15 cellular contexts compared by ENCODE assay signal in the genomic region with DNA sequence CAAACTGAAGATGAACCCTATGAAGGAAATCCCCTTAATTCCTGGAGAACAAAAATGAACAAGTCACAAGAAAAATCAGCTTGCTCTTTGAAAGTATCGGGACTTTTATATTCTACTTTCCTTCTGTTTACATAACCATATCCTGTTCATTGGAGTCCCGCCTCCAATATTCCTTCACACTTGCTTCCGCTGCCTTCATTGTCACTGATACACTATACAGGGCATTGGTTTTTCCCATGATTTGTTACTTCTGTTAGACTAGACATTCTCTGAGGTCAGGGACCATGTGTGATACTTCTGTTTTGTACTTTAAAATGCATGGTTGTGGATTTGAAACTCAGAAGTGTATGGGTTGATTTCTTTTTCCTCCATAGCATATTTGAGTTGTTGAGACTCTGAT. TPM values are rescaled to one million over a fixed set of nuclear protein-coding genes. Genes with fewer than 3 reads are reported as not detected.
DNase-seq lines count a peak whose midpoint lies in the region; ATAC-seq, FAIRE-seq and TF ChIP-seq lines count a peak whose summit lies in the region.
"Had no signal": no experiment of that assay in that cellular context is flagged by ENCODE, and none has a peak within 500 bp of the region (broad histone marks: within the 10 kb centered on the region; RNA-seq: fewer than 3 reads in every experiment).

No MANE protein-coding gene starts in this region.

- H3K4me3 ChIP-seq in endothelial cell of umbilical vein (replicated peaks in 1 of 3; ENCODE audit: insufficient read depth in 1 of 3, low read depth in 1 of 3, low read length in 3 of 3): no peak overlapping the region
- H3K4me3 ChIP-seq: BLaER1 treated with 17β-estradiol and CSF1 and Interleukin-3, amounts not matched to agents 10 nM and 100 nM had no signal

- TF ChIP-seq CTCF in activated CD8-positive, alpha-beta T cell treated with anti-CD3 and anti-CD28 coated beads for 36 hours (IDR thresholded peaks at IDR 0.05): no peak
- TF ChIP-seq CTCF in endothelial cell of umbilical vein (IDR thresholded peaks at IDR 0.05; ENCODE audit: extremely low read depth in 1 of 2, insufficient read depth in 1 of 2, low read depth in 1 of 2, low read length in 2 of 2): no peak

- dilution Hi-C loops in endothelial cell of umbilical vein (cut with MboI; ENCODE audit: extremely low pct_ligation_motif_present, low sequenced_read_pairs): no loop called here

- peak overlapping the region; percentile 11 for H3K27ac ChIP-seq in endothelial cell of umbilical vein (ENCODE audit: insufficient read depth, low read depth, low read length)
- H3K27ac ChIP-seq: BLaER1 treated with 17β-estradiol and CSF1 and Interleukin-3, amounts not matched to agents 10 nM and 100 nM had no signal

- H2AFZ ChIP-seq in endothelial cell of umbilical vein (ENCODE audit: low read depth, low read length): no peak overlapping the region

- H3K36me3 ChIP-seq in endothelial cell of umbilical vein (ENCODE audit: control insufficient read depth in 2 of 2, extremely low read depth in 1 of 2, insufficient read depth in 2 of 2, low read length in 2 of 2): no peaks in the 10 kb centered on the region

- no peak for ATAC-seq in activated CD8-positive, alpha-beta T cell treated with anti-CD3 and anti-CD28 coated beads for 36 hours
- ATAC-seq in activated CD8-positive, alpha-beta T cell treated with anti-CD3 and anti-CD28 coated beads, Interleukin-2, amount 10 ng/mL, durations not matched to agents 7 days and 5 days: no peak
- no peak for ATAC-seq in activated naive CD8-positive, alpha-beta T cell treated with anti-CD3 and anti-CD28 coated beads, Interleukin-2, amount 50 U/mL, for 24 hours
- no peak for ATAC-seq in GM18520 (IDR thresholded peaks at IDR 0.05; ENCODE audit: unreplicated experiment)

- H3K4me1 Mint-ChIP-seq in activated CD8-positive, alpha-beta T cell treated with anti-CD3 and anti-CD28 coated beads for 36 hours (ENCODE audit: low read depth): peaks cover 52% of the 10 kb centered on the region
- H3K4me1 Mint-ChIP-seq in activated CD8-positive, alpha-beta T cell treated with anti-CD3 and anti-CD28 coated beads, Interleukin-2, amount 10 ng/mL, durations not matched to agents 7 days and 5 days (ENCODE audit: low read depth): peaks cover 34% of the 10 kb centered on the region
- H3K4me1 Mint-ChIP-seq in activated naive CD8-positive, alpha-beta T cell (ENCODE audit: low read depth): peaks cover 67% of the 10 kb centered on the region
- peaks cover 52% of the 10 kb centered on the region for H3K4me1 Mint-ChIP-seq in activated naive CD8-positive, alpha-beta T cell treated with anti-CD3 and anti-CD28 coated beads, Interleukin-2, amount 50 U/mL, for 24 hours

- peaks cover 15% of the 10 kb centered on the region for H3K4me1 ChIP-seq in endothelial cell of umbilical vein (ENCODE audit: control insufficient read depth, extremely low read depth, insufficient read depth, low read length)

- no peaks in the 10 kb centered on the region for H3K79me2 ChIP-seq in endothelial cell of umbilical vein (ENCODE audit: control insufficient read depth, insufficient read depth, low read length)

- POLR2A ChIA-PET in activated CD8-positive, alpha-beta T cell treated with anti-CD3 and anti-CD28 coated beads for 36 hours (lab: Charles Lee): interaction anchor here (0.6 kb wide), 1 partner anchor 170 kb away, joined by 3 read pairs; no protein-coding TSS in a partner anchor
- POLR2A ChIA-PET in activated CD8-positive, alpha-beta T cell treated with anti-CD3 and anti-CD28 coated beads, Interleukin-2, amount 10 ng/mL, durations not matched to agents 7 days and 5 days (lab: Charles Lee): no interaction called here
- POLR2A ChIA-PET in endothelial cell of umbilical vein (lab: Charles Lee): no interaction called here

- H4K20me1 ChIP-seq in endothelial cell of umbilical vein (replicated peaks; ENCODE audit: control insufficient read depth, extremely low read depth, insufficient read depth, low read length): no peaks in the 10 kb centered on the region

- H3K4me2 ChIP-seq in endothelial cell of umbilical vein (ENCODE audit: insufficient read depth, low read length): no peak overlapping the region
- H3K4me2 ChIP-seq: BLaER1 treated with 17β-estradiol and CSF1 and Interleukin-3, amounts not matched to agents 10 nM and 100 nM had no signal

- peaks cover 41% of the 10 kb centered on the region for H3K36me3 Mint-ChIP-seq in activated CD8-positive, alpha-beta T cell treated with anti-CD3 and anti-CD28 coated beads for 36 hours (ENCODE audit: low read depth)
- peaks cover 57% of the 10 kb centered on the region for H3K36me3 Mint-ChIP-seq in activated CD8-positive, alpha-beta T cell treated with anti-CD3 and anti-CD28 coated beads, Interleukin-2, amount 10 ng/mL, durations not matched to agents 7 days and 5 days (ENCODE audit: low read depth)
- peaks cover 20% of the 10 kb centered on the region for H3K36me3 Mint-ChIP-seq in activated naive CD8-positive, alpha-beta T cell
- H3K36me3 Mint-ChIP-seq in activated naive CD8-positive, alpha-beta T cell treated with anti-CD3 and anti-CD28 coated beads, Interleukin-2, amount 50 U/mL, for 24 hours (ENCODE audit: low read depth): peaks cover 33% of the 10 kb centered on the region

- H3K27me3 ChIP-seq in endothelial cell of umbilical vein (ENCODE audit: control insufficient read depth in 2 of 2, insufficient read depth in 2 of 2, low read length in 2 of 2): no peaks in the 10 kb centered on the region
- H3K27me3 ChIP-seq: BLaER1 treated with 17β-estradiol and CSF1 and Interleukin-3, amounts not matched to agents 10 nM and 100 nM had no signal

- intact Hi-C loops in activated CD8-positive, alpha-beta T cell treated with anti-CD3 and anti-CD28 coated beads for 36 hours (cut with micrococcal nuclease): no loop called here
- intact Hi-C loops in endothelial cell of umbilical vein (cut with micrococcal nuclease): loop anchor here (5.0 to 10.0 kb wide), 2 partner anchors 396 to 953 kb away; no protein-coding TSS in a partner anchor

- no peaks in the 10 kb centered on the region for H3K27me3 Mint-ChIP-seq in activated CD8-positive, alpha-beta T cell treated with anti-CD3 and anti-CD28 coated beads for 36 hours
- H3K27me3 Mint-ChIP-seq in activated CD8-positive, alpha-beta T cell treated with anti-CD3 and anti-CD28 coated beads, Interleukin-2, amount 10 ng/mL, durations not matched to agents 7 days and 5 days (ENCODE audit: low read depth): no peaks in the 10 kb centered on the region
- no peaks in the 10 kb centered on the region for H3K27me3 Mint-ChIP-seq in activated naive CD8-positive, alpha-beta T cell
- H3K27me3 Mint-ChIP-seq in activated naive CD8-positive, alpha-beta T cell treated with anti-CD3 and anti-CD28 coated beads, Interleukin-2, amount 50 U/mL, for 24 hours: no peaks in the 10 kb centered on the region
- H3K27me3 Mint-ChIP-seq: CD4-positive, CD25-positive, alpha-beta regulatory T cell had no signal

- H3K9me3 Mint-ChIP-seq in activated CD8-positive, alpha-beta T cell treated with anti-CD3 and anti-CD28 coated beads for 36 hours: peaks cover 15% of the 10 kb centered on the region
- peaks cover 6% of the 10 kb centered on the region for H3K9me3 Mint-ChIP-seq in activated CD8-positive, alpha-beta T cell treated with anti-CD3 and anti-CD28 coated beads, Interleukin-2, amount 10 ng/mL, durations not matched to agents 7 days and 5 days (ENCODE audit: insufficient read depth)
- no peaks in the 10 kb centered on the region for H3K9me3 Mint-ChIP-seq in activated naive CD8-positive, alpha-beta T cell (ENCODE audit: low read depth)
- H3K9me3 Mint-ChIP-seq in activated naive CD8-positive, alpha-beta T cell treated with anti-CD3 and anti-CD28 coated beads, Interleukin-2, amount 50 U/mL, for 24 hours: no peaks in the 10 kb centered on the region

- FAIRE-seq in endothelial cell of umbilical vein (lab: Jason Lieb, UNC): no peak

- no peak for TF ChIP-seq POLR2A in endothelial cell of umbilical vein (IDR thresholded peaks at IDR 0.05; ENCODE audit: low read depth, low read length)

- H3K4me3 Mint-ChIP-seq in activated CD8-positive, alpha-beta T cell treated with anti-CD3 and anti-CD28 coated beads for 36 hours: no peak overlapping the region
- H3K4me3 Mint-ChIP-seq in activated CD8-positive, alpha-beta T cell treated with anti-CD3 and anti-CD28 coated beads, Interleukin-2, amount 10 ng/mL, durations not matched to agents 7 days and 5 days: no peak overlapping the region
- peak overlapping the region; percentile 63 for H3K4me3 Mint-ChIP-seq in activated naive CD8-positive, alpha-beta T cell
- H3K4me3 Mint-ChIP-seq in activated naive CD8-positive, alpha-beta T cell treated with anti-CD3 and anti-CD28 coated beads, Interleukin-2, amount 50 U/mL, for 24 hours: no peak overlapping the region
- H3K4me3 Mint-ChIP-seq: HFFc6 had no signal

- H3K9me1 ChIP-seq in endothelial cell of umbilical vein (replicated peaks; ENCODE audit: control insufficient read depth, extremely low read depth, insufficient read depth, low read length): no peaks in the 10 kb centered on the region

- DNase-seq in activated CD8-positive, alpha-beta T cell treated with anti-CD3 and anti-CD28 coated beads for 36 hours: no peak
- DNase-seq in activated CD8-positive, alpha-beta T cell treated with anti-CD3 and anti-CD28 coated beads, Interleukin-2, amount 10 ng/mL, durations not matched to agents 7 days and 5 days: no peak
- no peak for DNase-seq in activated naive CD8-positive, alpha-beta T cell treated with anti-CD3 and anti-CD28 coated beads, Interleukin-2, amount 50 U/mL, for 24 hours
- DNase-seq in endothelial cell of umbilical vein (ENCODE audit: low read depth, low spot score) (peak; percentile 51), DMS 273 treated with DMSO at 0.1 percent for 48 hours (lab: John Stamatoyannopoulos, UW) (no peak)
- DNase-seq: ACHN; CD4-positive, CD25-positive, alpha-beta regulatory T cell; DMS153; DND-41; GDM1; HCEC 1CT; HFFc6 had no signal

- no peaks in the 10 kb centered on the region for H3K9me3 ChIP-seq in endothelial cell of umbilical vein (replicated peaks; ENCODE audit: control insufficient read depth, insufficient read depth, low read length)

- BruUV-seq in endothelial cell of umbilical vein (replicated peaks; lab: Mats Ljungman, UMichigan): no TSS peak

- H3K9ac ChIP-seq in endothelial cell of umbilical vein (replicated peaks; ENCODE audit: extremely low read depth, insufficient read depth, low read length): no peak overlapping the region
- H3K9ac ChIP-seq: BLaER1 treated with 17β-estradiol and CSF1 and Interleukin-3, amounts not matched to agents 10 nM and 100 nM had no signal

- CTCF ChIA-PET in activated CD8-positive, alpha-beta T cell treated with anti-CD3 and anti-CD28 coated beads for 36 hours (lab: Charles Lee): no interaction called here
- CTCF ChIA-PET in activated CD8-positive, alpha-beta T cell treated with anti-CD3 and anti-CD28 coated beads, Interleukin-2, amount 10 ng/mL, durations not matched to agents 7 days and 5 days (lab: Charles Lee): no interaction called here
- CTCF ChIA-PET in endothelial cell of umbilical vein (lab: Charles Lee): interaction anchor here (0.9 kb wide), 1 partner anchor 74 kb away, joined by 4 read pairs; no protein-coding TSS in a partner anchor

- H3K27ac Mint-ChIP-seq in activated CD8-positive, alpha-beta T cell treated with anti-CD3 and anti-CD28 coated beads for 36 hours: peak overlapping the region; percentile 43
- no peak overlapping the region for H3K27ac Mint-ChIP-seq in activated CD8-positive, alpha-beta T cell treated with anti-CD3 and anti-CD28 coated beads, Interleukin-2, amount 10 ng/mL, durations not matched to agents 7 days and 5 days
- H3K27ac Mint-ChIP-seq in activated naive CD8-positive, alpha-beta T cell: peak overlapping the region; percentile 73
- no peak overlapping the region for H3K27ac Mint-ChIP-seq in activated naive CD8-positive, alpha-beta T cell treated with anti-CD3 and anti-CD28 coated beads, Interleukin-2, amount 50 U/mL, for 24 hours
- H3K27ac Mint-ChIP-seq: HFFc6 had no signal

RNA-seq across cellular contexts. Expression of a gene that starts 18.8 kb away (rescaled TPM):
- 10 to 100 TPM; 62.3 to 65.3 TPM for total RNA-seq in activated CD8-positive, alpha-beta T cell treated with anti-CD3 and anti-CD28 coated beads for 36 hours
- 100 to 1,000 TPM; 104 to 109 TPM for total RNA-seq in activated CD8-positive, alpha-beta T cell treated with anti-CD3 and anti-CD28 coated beads, Interleukin-2, amount 10 ng/mL, durations not matched to agents 7 days and 5 days
- total RNA-seq in endothelial cell of umbilical vein: 32.5 and 35.2 TPM in 2 replicates
- polyA plus RNA-seq in endothelial cell of umbilical vein: 48.1 and 53.8 TPM in 2 replicates
- 41.0 and 50.3 TPM in 2 replicates for polyA plus RNA-seq in endothelial cell of umbilical vein (2011; cell fraction: cytosol; rRNA removed)
- polyA plus RNA-seq in endothelial cell of umbilical vein (2011; cell fraction: nucleus; rRNA removed): 36.6 and 45.0 TPM in 2 replicates
- polyA plus RNA-seq in endothelial cell of umbilical vein (2012): 23.1 and 26.4 TPM in 2 replicates
- 13.6 and 16.5 TPM in 2 replicates for polyA minus RNA-seq in endothelial cell of umbilical vein
- polyA minus RNA-seq in endothelial cell of umbilical vein (2011; cell fraction: cytosol; rRNA and poly(A)+ RNA removed): 3.7 TPM
- polyA minus RNA-seq in endothelial cell of umbilical vein (2011; cell fraction: nucleus; rRNA and poly(A)+ RNA removed): 19.1 and 23.0 TPM in 2 replicates

Comparison
In these comparisons a context has a peak if more than half of its experiments do, and no peak if none do; other contexts are left out.
1. H3K27ac Mint-ChIP-seq: peak in activated CD8-positive, alpha-beta T cell treated with anti-CD3 and anti-CD28 coated beads for 36 hours (single experiment) and activated naive CD8-positive, alpha-beta T cell (single experiment); none in activated CD8-positive, alpha-beta T cell treated with anti-CD3 and anti-CD28 coated beads, Interleukin-2, amount 10 ng/mL, durations not matched to agents 7 days and 5 days (single experiment) and activated naive CD8-positive, alpha-beta T cell treated with anti-CD3 and anti-CD28 coated beads, Interleukin-2, amount 50 U/mL, for 24 hours (single experiment).